ENCODE assay signal across 14 cellular contexts in the genomic region with DNA sequence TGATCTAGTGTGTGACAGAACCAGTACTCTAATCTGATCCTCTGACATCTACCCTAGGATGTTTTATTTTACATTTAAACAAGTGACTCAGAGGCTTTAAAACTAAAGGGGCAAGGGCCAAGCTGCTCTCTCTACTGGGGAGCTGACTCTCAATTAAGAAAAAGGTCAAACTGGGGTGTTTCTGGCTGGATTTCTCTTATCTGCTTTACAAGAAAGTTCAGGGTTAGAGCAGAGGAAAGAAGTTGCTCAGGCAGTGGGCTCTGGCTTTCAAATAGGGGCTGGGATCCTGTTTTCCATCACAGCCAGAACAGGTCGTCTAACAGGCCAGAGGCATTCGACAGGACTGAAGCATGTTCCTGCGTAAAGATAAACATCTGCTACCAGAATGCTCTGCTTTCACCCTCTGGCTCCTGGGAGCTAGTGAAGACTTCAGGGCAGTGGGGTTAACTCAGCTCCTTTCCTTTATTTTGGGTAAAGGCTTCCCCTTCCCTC. TPM values are rescaled to one million over a fixed set of nuclear protein-coding genes. Genes with fewer than 3 reads are reported as not detected.
DNase-seq lines count a peak whose midpoint lies in the region; ATAC-seq and TF ChIP-seq lines count a peak whose summit lies in the region.
"Had no signal": no experiment of that assay in that cellular context is flagged by ENCODE, and none has a peak within 500 bp of the region (broad histone marks: within the 10 kb centered on the region; RNA-seq: fewer than 3 reads in every experiment).

No MANE protein-coding gene starts in this region.

- DNase-seq in M059J (ENCODE audit: low read depth) (peak; percentile 67), choroid plexus epithelial cell (ENCODE audit: low read depth) (peak; percentile 54), upper lobe of left lung (peak in 1 of 2 donors; percentile 19), SHP77 (lab: John Stamatoyannopoulos, UW) (no peak)
- DNase-seq: activated naive CD8-positive, alpha-beta T cell treated with anti-CD3 and anti-CD28 coated beads for 36 hours; effector CD4-positive, alpha-beta T cell; NCI-H2029 treated with DMSO at 0.1 percent for 48 hours had no signal

- no peak for ATAC-seq in upper lobe of left lung (ENCODE audit: low FRiP score in 2 of 2)
- ATAC-seq in esophagus mucosa: no peak
- no peak for ATAC-seq in GM21423 (IDR thresholded peaks at IDR 0.05; ENCODE audit: unreplicated experiment)
- ATAC-seq: GM12878 had no signal

- TF ChIP-seq EP300 in upper lobe of left lung (IDR thresholded peaks at IDR 0.05): no peak

- peak overlapping the region; percentile 10 to 62 (median 40) for H3K27ac ChIP-seq in upper lobe of left lung
- H3K27ac ChIP-seq: KMS-11 had no signal

- no peak for TF ChIP-seq POLR2A in upper lobe of left lung (IDR thresholded peaks at IDR 0.05)

- TF ChIP-seq CTCF in choroid plexus epithelial cell (conservative IDR thresholded peaks at IDR 0.05; ENCODE audit: low read depth, low read length) (no peak), upper lobe of left lung (IDR thresholded peaks at IDR 0.05) (no peak)

- H3K4me3 ChIP-seq in choroid plexus epithelial cell (ENCODE audit: low read depth, low read length) (no peak overlapping the region), mucosa of stomach (ENCODE audit: low read length) (no peak overlapping the region), upper lobe of left lung (no peak overlapping the region)
- H3K4me3 ChIP-seq: GM12878 had no signal

- H3K36me3 ChIP-seq in mucosa of stomach (ENCODE audit: control insufficient read depth, insufficient read depth, low read length) (no peaks in the 10 kb centered on the region), upper lobe of left lung (no peaks in the 10 kb centered on the region)

- peaks cover 61% of the 10 kb centered on the region for H3K4me1 ChIP-seq in mucosa of stomach (ENCODE audit: control insufficient read depth, insufficient read depth, low read length)
- peaks cover 22 to 51% (median 38%) of the 10 kb centered on the region in 4 donors for H3K4me1 ChIP-seq in upper lobe of left lung

- H3K27me3 ChIP-seq in mucosa of stomach (ENCODE audit: control insufficient read depth, insufficient read depth, low read length): no peaks in the 10 kb centered on the region
- H3K27me3 ChIP-seq in upper lobe of left lung: no peaks in the 10 kb centered on the region

- peak overlapping the region; percentile 50 for H3K9ac ChIP-seq in mucosa of stomach (ENCODE audit: low read length)
- H3K9ac ChIP-seq: KMS-11 had no signal

- WGBS in upper lobe of left lung, 2 donors: 20 to 49% methylated on average over 3 of the region's 3 CpGs

- no peaks in the 10 kb centered on the region for H3K9me3 ChIP-seq in mucosa of stomach (ENCODE audit: control insufficient read depth, low read length)
- H3K9me3 ChIP-seq in upper lobe of left lung: no peaks in the 10 kb centered on the region

RNA-seq across cellular contexts. Expression of a gene that starts 8.5 kb away (rescaled TPM):
- total RNA-seq in M059J (2014; rRNA removed; shearing (Covaris generic)): 0.17 and 1.2 TPM in 2 replicates
- total RNA-seq in upper lobe of left lung (100 to 1,000 TPM in 3 of 6 donors, 10 to 100 TPM in 3; 51.1 to 134 (median 98.5) TPM), esophagus mucosa (14.5 TPM)
- total RNA-seq: activated CD8-positive, alpha-beta memory T cell treated with anti-CD3 and anti-CD28 coated beads for 36 hours; GM12878 had no signal

RNA-seq across cellular contexts. Expression of a gene that starts 22.3 kb away (rescaled TPM):
- total RNA-seq in M059J (2014; rRNA removed; shearing (Covaris generic)): 11.3 and 21.0 TPM in 2 replicates
- total RNA-seq in upper lobe of left lung (100 to 1,000 TPM in 2 of 6 donors, 10 to 100 TPM in 4; 42.4 to 137 (median 93.0) TPM), esophagus mucosa (156 TPM)

RNA-seq across cellular contexts. Expression of a gene that starts 26.3 kb away (rescaled TPM):
- not detected in 2 replicates for total RNA-seq in M059J (2014; rRNA removed; shearing (Covaris generic))
- total RNA-seq in upper lobe of left lung (1 to 10 TPM in 1 of 6 donors, under 1 TPM in 1, not detected in 4; 0.46 to 1.1 TPM), esophagus mucosa (not detected)
- total RNA-seq: activated CD8-positive, alpha-beta memory T cell treated with anti-CD3 and anti-CD28 coated beads for 36 hours; activated naive CD8-positive, alpha-beta T cell treated with anti-CD3 and anti-CD28 coated beads for 36 hours; GM12878; myocyte had no signal

RNA-seq across cellular contexts. Expression of a gene that starts 33.9 kb away (rescaled TPM):
- not detected in 2 replicates for total RNA-seq in M059J (2014; rRNA removed; shearing (Covaris generic))
- total RNA-seq in upper lobe of left lung: 1 to 10 TPM in 5 of 6 donors, under 1 TPM in 1; 0.37 to 7.4 (median 3.3) TPM
- not detected for total RNA-seq in esophagus mucosa
- total RNA-seq: GM12878 had no signal

RNA-seq across cellular contexts. Expression of a gene that starts 55.5 kb away (rescaled TPM):
- total RNA-seq in M059J (2014; rRNA removed; shearing (Covaris generic)): 0.71 and 0.89 TPM in 2 replicates
- total RNA-seq in upper lobe of left lung (1 to 10 TPM; 1.0 to 4.1 (median 1.7) TPM), esophagus mucosa (0.32 TPM)
- total RNA-seq: GM12878 had no signal

Comparison
In these comparisons a context has a peak if more than half of its experiments do, and no peak if none do; other contexts are left out.
1. DNase-seq: peak in M059J (single experiment) and choroid plexus epithelial cell (single experiment); none in SHP77 (0 of 2).